In genomic region chr7:2957369-2957727, GRCh38 we compare ENCODE assay signal across 8 cellular contexts.
DNase-seq lines count a peak whose midpoint lies in the region; ATAC-seq and TF ChIP-seq lines count a peak whose summit lies in the region.
"Not testable (repeated sequence)": the region's sequence is repeated elsewhere in the genome, so short reads cannot be mapped to it uniquely, and the experiment has no call there.

No MANE protein-coding gene starts in this region.

- TF ChIP-seq CTCF in RWPE2 (IDR thresholded peaks at IDR 0.05; ENCODE audit: poor library complexity, severe bottlenecking): not testable (repeated sequence)

- H3K9me3 Mint-ChIP-seq in activated CD4-positive, alpha-beta memory T cell treated with anti-CD3 and anti-CD28 coated beads for 36 hours; activated T-cell treated with anti-CD3 and anti-CD28 coated beads, Interleukin-2, amount 50 U/mL, for 72 hours; activated naive CD8-positive, alpha-beta T cell (ENCODE audit: low read depth); dendritic cell treated with granulocyte-macrophage colony-stimulating factor and Interleukin-4, amounts not matched to agents 40 ng/mL and 50 ng/mL, for 4 days; naive thymus-derived CD4-positive, alpha-beta T cell; stimulated activated naive CD8-positive, alpha-beta T cell treated with anti-CD3 and anti-CD28 coated beads, Interleukin-15, amount 100 ng/mL, for 72 hours: not testable (repeated sequence)

- H3K4me3 Mint-ChIP-seq in activated CD4-positive, alpha-beta memory T cell treated with anti-CD3 and anti-CD28 coated beads for 36 hours; activated naive CD8-positive, alpha-beta T cell: not testable (repeated sequence)
- H3K4me3 Mint-ChIP-seq in activated T-cell treated with anti-CD3 and anti-CD28 coated beads, Interleukin-2, amount 50 U/mL, for 72 hours: peak overlapping the region; percentile 24 to 70
- peak overlapping the region; percentile 9 for H3K4me3 Mint-ChIP-seq in dendritic cell treated with granulocyte-macrophage colony-stimulating factor and Interleukin-4, amounts not matched to agents 40 ng/mL and 50 ng/mL, for 4 days
- H3K4me3 Mint-ChIP-seq in naive thymus-derived CD4-positive, alpha-beta T cell: peak overlapping the region in 1 of 10 donors; percentile 41
- peak overlapping the region; percentile 35 to 39 for H3K4me3 Mint-ChIP-seq in stimulated activated naive CD8-positive, alpha-beta T cell treated with anti-CD3 and anti-CD28 coated beads, Interleukin-15, amount 100 ng/mL, for 72 hours

- H3K9me3 ChIP-seq in BLaER1 treated with 17β-estradiol and CSF1 and Interleukin-3, amounts not matched to agents 10 nM and 100 nM (replicated peaks in 1 of 11); RWPE2 (ENCODE audit: severe bottlenecking); naive thymus-derived CD4-positive, alpha-beta T cell (ENCODE audit: control insufficient read depth in 2 of 3, low read length in 3 of 3): not testable (repeated sequence)

- H3K4me2 ChIP-seq in BLaER1 treated with 17β-estradiol and CSF1 and Interleukin-3, amounts not matched to agents 10 nM and 100 nM: peak overlapping the region; percentile 61 to 87 (median 74)

- not testable (repeated sequence) for H3K27me3 Mint-ChIP-seq in activated CD4-positive, alpha-beta memory T cell treated with anti-CD3 and anti-CD28 coated beads for 36 hours; activated T-cell treated with anti-CD3 and anti-CD28 coated beads, Interleukin-2, amount 50 U/mL, for 72 hours (ENCODE audit: low read depth); activated naive CD8-positive, alpha-beta T cell; naive thymus-derived CD4-positive, alpha-beta T cell; stimulated activated naive CD8-positive, alpha-beta T cell treated with anti-CD3 and anti-CD28 coated beads, Interleukin-15, amount 100 ng/mL, for 72 hours
- H3K27me3 Mint-ChIP-seq in dendritic cell treated with granulocyte-macrophage colony-stimulating factor and Interleukin-4, amounts not matched to agents 40 ng/mL and 50 ng/mL, for 4 days: peaks cover 10% of the 10 kb centered on the region

- peaks cover 43% of the 10 kb centered on the region for H3K36me3 Mint-ChIP-seq in activated CD4-positive, alpha-beta memory T cell treated with anti-CD3 and anti-CD28 coated beads for 36 hours
- peaks cover 4 to 29% of the 10 kb centered on the region in 2 donors for H3K36me3 Mint-ChIP-seq in activated T-cell treated with anti-CD3 and anti-CD28 coated beads, Interleukin-2, amount 50 U/mL, for 72 hours (ENCODE audit: insufficient read depth in 2 of 2)
- peaks cover 11% of the 10 kb centered on the region for H3K36me3 Mint-ChIP-seq in activated naive CD8-positive, alpha-beta T cell
- not testable (repeated sequence) for H3K36me3 Mint-ChIP-seq in dendritic cell treated with granulocyte-macrophage colony-stimulating factor and Interleukin-4, amounts not matched to agents 40 ng/mL and 50 ng/mL, for 4 days (ENCODE audit: low read depth)
- H3K36me3 Mint-ChIP-seq in naive thymus-derived CD4-positive, alpha-beta T cell: peaks cover 3 to 53% (median 31%) of the 10 kb centered on the region in 5 donors

- peaks cover 62 to 72% (median 66%) of the 10 kb centered on the region in 10 experiments for H3K4me1 ChIP-seq in BLaER1 treated with 17β-estradiol and CSF1 and Interleukin-3, amounts not matched to agents 10 nM and 100 nM
- H3K4me1 ChIP-seq in RWPE2 (ENCODE audit: insufficient read depth, poor library complexity, severe bottlenecking): peaks cover 10% of the 10 kb centered on the region
- peaks cover 29 to 43% of the 10 kb centered on the region in 2 donors for H3K4me1 ChIP-seq in naive thymus-derived CD4-positive, alpha-beta T cell (ENCODE audit: control insufficient read depth in 2 of 2, insufficient read depth in 2 of 2, low read length in 2 of 2)

- not testable (repeated sequence) for ATAC-seq in RWPE2 (ENCODE audit: low read depth); activated T-cell treated with anti-CD3 and anti-CD28 coated beads, Interleukin-2, amount 50 U/mL, for 72 hours (replicated peaks in 1 of 2); naive thymus-derived CD4-positive, alpha-beta T cell; stimulated activated naive CD8-positive, alpha-beta T cell treated with anti-CD3 and anti-CD28 coated beads, Interleukin-15, amount 100 ng/mL, for 72 hours

- peaks cover 0 to 17% (median 3%) of the 10 kb centered on the region in 11 experiments; a peak in 5 of 22 replicates for H3K36me3 ChIP-seq in BLaER1 treated with 17β-estradiol and CSF1 and Interleukin-3, amounts not matched to agents 10 nM and 100 nM
- H3K36me3 ChIP-seq in RWPE2 (ENCODE audit: low read depth): not testable (repeated sequence)
- H3K36me3 ChIP-seq in naive thymus-derived CD4-positive, alpha-beta T cell (ENCODE audit: control insufficient read depth in 2 of 3, insufficient read depth in 3 of 3, low read length in 3 of 3): peaks cover 8 to 45% (median 10%) of the 10 kb centered on the region in 3 experiments

- H3K9ac ChIP-seq in BLaER1 treated with 17β-estradiol and CSF1 and Interleukin-3, amounts not matched to agents 10 nM and 100 nM: peak overlapping the region in 2 of 11 experiments; percentile 6 to 36; a peak in 1 of 22 replicates

- H3K4me1 Mint-ChIP-seq in activated CD4-positive, alpha-beta memory T cell treated with anti-CD3 and anti-CD28 coated beads for 36 hours (ENCODE audit: low read depth): peaks cover 64% of the 10 kb centered on the region
- H3K4me1 Mint-ChIP-seq in activated T-cell treated with anti-CD3 and anti-CD28 coated beads, Interleukin-2, amount 50 U/mL, for 72 hours (ENCODE audit: low read depth): peaks cover 81% of the 10 kb centered on the region
- peaks cover 80% of the 10 kb centered on the region for H3K4me1 Mint-ChIP-seq in activated naive CD8-positive, alpha-beta T cell (ENCODE audit: low read depth)
- peaks cover 70% of the 10 kb centered on the region for H3K4me1 Mint-ChIP-seq in dendritic cell treated with granulocyte-macrophage colony-stimulating factor and Interleukin-4, amounts not matched to agents 40 ng/mL and 50 ng/mL, for 4 days (ENCODE audit: low read depth)
- H3K4me1 Mint-ChIP-seq in naive thymus-derived CD4-positive, alpha-beta T cell: peaks cover 32 to 81% (median 71%) of the 10 kb centered on the region in 7 donors
- H3K4me1 Mint-ChIP-seq in stimulated activated naive CD8-positive, alpha-beta T cell treated with anti-CD3 and anti-CD28 coated beads, Interleukin-15, amount 100 ng/mL, for 72 hours: peaks cover 84% of the 10 kb centered on the region

- H3K27ac ChIP-seq in BLaER1 treated with 17β-estradiol and CSF1 and Interleukin-3, amounts not matched to agents 10 nM and 100 nM: peak overlapping the region in 10 of 11 experiments; percentile 44 to 76 (median 60); a peak in 17 of 22 replicates
- peak overlapping the region; percentile 82 for H3K27ac ChIP-seq in RWPE2 (ENCODE audit: poor library complexity, severe bottlenecking)
- H3K27ac ChIP-seq in naive thymus-derived CD4-positive, alpha-beta T cell (ENCODE audit: low read depth, low read length): not testable (repeated sequence)

- not testable (repeated sequence) for H3K4me3 ChIP-seq in BLaER1 treated with 17β-estradiol and CSF1 and Interleukin-3, amounts not matched to agents 10 nM and 100 nM; RWPE2 (ENCODE audit: severe bottlenecking); naive thymus-derived CD4-positive, alpha-beta T cell (ENCODE audit: low read length)

- intact Hi-C loops in activated CD4-positive, alpha-beta memory T cell treated with anti-CD3 and anti-CD28 coated beads for 36 hours (cut with micrococcal nuclease): loop anchor here (2.0 to 5.0 kb wide), 2 partner anchors 63 to 70 kb away; no protein-coding TSS in a partner anchor
- intact Hi-C loops in dendritic cell treated with granulocyte-macrophage colony-stimulating factor and Interleukin-4, amounts not matched to agents 40 ng/mL and 50 ng/mL, for 4 days (cut with micrococcal nuclease): not testable (repeated sequence)
- intact Hi-C loops in naive thymus-derived CD4-positive, alpha-beta T cell (cut with micrococcal nuclease): loop anchor here (2.0 to 10.0 kb wide), 3 partner anchors 21 to 200 kb away; no protein-coding TSS in a partner anchor

- H3K27ac Mint-ChIP-seq in activated CD4-positive, alpha-beta memory T cell treated with anti-CD3 and anti-CD28 coated beads for 36 hours: peak overlapping the region; percentile 91
- peak overlapping the region; percentile 97 for H3K27ac Mint-ChIP-seq in activated T-cell treated with anti-CD3 and anti-CD28 coated beads, Interleukin-2, amount 50 U/mL, for 72 hours
- H3K27ac Mint-ChIP-seq in activated naive CD8-positive, alpha-beta T cell: peak overlapping the region; percentile 87
- H3K27ac Mint-ChIP-seq in dendritic cell treated with granulocyte-macrophage colony-stimulating factor and Interleukin-4, amounts not matched to agents 40 ng/mL and 50 ng/mL, for 4 days: peak overlapping the region; percentile 72
- H3K27ac Mint-ChIP-seq in naive thymus-derived CD4-positive, alpha-beta T cell: peak overlapping the region in 6 of 9 donors; percentile 17 to 91 (median 76)
- peak overlapping the region; percentile 85 to 87 for H3K27ac Mint-ChIP-seq in stimulated activated naive CD8-positive, alpha-beta T cell treated with anti-CD3 and anti-CD28 coated beads, Interleukin-15, amount 100 ng/mL, for 72 hours

- CTCF ChIA-PET in activated CD4-positive, alpha-beta memory T cell treated with anti-CD3 and anti-CD28 coated beads for 36 hours (lab: Charles Lee): interaction anchor here (0.7 kb wide), 2 partner anchors 110 to 134 kb away, joined by 3 to 5 read pairs; no protein-coding TSS in a partner anchor
- CTCF ChIA-PET in naive thymus-derived CD4-positive, alpha-beta T cell (lab: Charles Lee): not testable (repeated sequence)

- H3K27me3 ChIP-seq in BLaER1 treated with 17β-estradiol and CSF1 and Interleukin-3, amounts not matched to agents 10 nM and 100 nM; RWPE2 (ENCODE audit: insufficient read depth, poor library complexity, severe bottlenecking); naive thymus-derived CD4-positive, alpha-beta T cell (ENCODE audit: control insufficient read depth in 2 of 2, insufficient read depth in 2 of 2, low read length in 2 of 2): not testable (repeated sequence)

- POLR2A ChIA-PET in activated CD4-positive, alpha-beta memory T cell treated with anti-CD3 and anti-CD28 coated beads for 36 hours (lab: Charles Lee): interaction anchor here (0.6 to 1.8 kb wide), 7 partner anchors 8 to 110 kb away, joined by 3 to 6 read pairs (median 3); no protein-coding TSS in a partner anchor
- POLR2A ChIA-PET in naive thymus-derived CD4-positive, alpha-beta T cell (lab: Charles Lee): interaction anchor here (0.6 kb wide), 1 partner anchor 397 kb away, joined by 3 read pairs; no protein-coding TSS in a partner anchor

- DNase-seq in RWPE2 (ENCODE audit: low spot score); activated CD4-positive, alpha-beta memory T cell treated with anti-CD3 and anti-CD28 coated beads for 36 hours; activated T-cell treated with anti-CD3 and anti-CD28 coated beads, Interleukin-2, amount 50 U/mL, for 72 hours; naive thymus-derived CD4-positive, alpha-beta T cell; stimulated activated naive CD8-positive, alpha-beta T cell treated with anti-CD3 and anti-CD28 coated beads, Interleukin-15, amount 100 ng/mL, for 72 hours: not testable (repeated sequence)

- not testable (repeated sequence) for H4K20me1 ChIP-seq in BLaER1 treated with 17β-estradiol and CSF1 and Interleukin-3, amounts not matched to agents 10 nM and 100 nM
